In the genomic region with DNA sequence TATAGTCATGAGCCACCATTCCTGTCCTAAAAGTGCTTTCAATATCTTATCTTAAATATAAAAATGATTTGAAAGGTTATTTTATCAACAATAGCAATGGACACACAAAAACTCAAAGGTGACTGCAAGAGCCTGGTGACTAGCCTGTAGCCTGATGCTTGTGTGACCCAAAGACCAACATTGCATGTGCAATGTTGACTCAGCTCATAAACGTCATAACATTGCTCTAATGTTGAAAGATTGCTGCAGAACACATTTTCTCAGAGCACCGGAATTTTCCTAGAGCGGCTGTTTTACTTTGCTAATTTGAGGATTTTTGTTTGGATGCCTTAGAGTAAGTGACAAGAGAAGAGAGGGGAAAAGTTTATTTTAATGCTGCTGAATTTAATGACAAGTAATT, we compare ENCODE assay signal across 24 cellular contexts.
DNase-seq lines count a peak whose midpoint lies in the region; ATAC-seq, FAIRE-seq and TF ChIP-seq lines count a peak whose summit lies in the region.
"Had no signal": no experiment of that assay in that cellular context is flagged by ENCODE, and none has a peak within 500 bp of the region (broad histone marks: within the 10 kb centered on the region; RNA-seq: fewer than 3 reads in every experiment).

No MANE protein-coding gene starts in this region.

- no TSS peak for BruUV-seq in HepG2 (replicated peaks; lab: Mats Ljungman, UMichigan)
- no TSS peak for BruUV-seq in PC-3 (replicated peaks; lab: Mats Ljungman, UMichigan)

- no peaks in the 10 kb centered on the region for H3K27me3 Mint-ChIP-seq in stimulated activated naive CD8-positive, alpha-beta T cell treated with anti-CD3 and anti-CD28 coated beads, Interleukin-15, amount 100 ng/mL, for 72 hours

- TF ChIP-seq EP300 in HepG2 (IDR thresholded peaks at IDR 0.05; ENCODE audit: low read depth in 2 of 2, low read length in 2 of 2) = no peak
- no peak for TF ChIP-seq EP300 in HepG2 (CRISPR knock-in tag; IDR thresholded peaks at IDR 0.05; ENCODE audit: borderline replicate concordance)

- no peak overlapping the region for H2AFZ ChIP-seq in HepG2 (ENCODE audit: low read length)
- H2AFZ ChIP-seq in PC-3 (ENCODE audit: low read length) = no peak overlapping the region
- H2AFZ ChIP-seq: GM23338 had no signal

- no peaks in the 10 kb centered on the region for H3K4me1 Mint-ChIP-seq in stimulated activated naive CD8-positive, alpha-beta T cell treated with anti-CD3 and anti-CD28 coated beads, Interleukin-15, amount 100 ng/mL, for 72 hours

- no peaks in the 10 kb centered on the region for H3K9me3 Mint-ChIP-seq in stimulated activated naive CD8-positive, alpha-beta T cell treated with anti-CD3 and anti-CD28 coated beads, Interleukin-15, amount 100 ng/mL, for 72 hours
- H3K9me3 Mint-ChIP-seq: GM23338, natural killer cell had no signal

- ATAC-seq in HepG2 (no peak), right lobe of liver (no peak), PC-3 (no peak), GM21576 (IDR thresholded peaks at IDR 0.05; ENCODE audit: unreplicated experiment) (no peak)
- no peak for ATAC-seq in stimulated activated naive CD8-positive, alpha-beta T cell treated with anti-CD3 and anti-CD28 coated beads, Interleukin-15, amount 100 ng/mL, for 72 hours
- ATAC-seq: A549, GM12878, GM23338, K562, natural killer cell had no signal

- FAIRE-seq in HepG2 (lab: Jason Lieb, UNC) (no peak), GM12892 (lab: Jason Lieb, UNC) (no peak)
- FAIRE-seq: A549, colon, GM12878, K562 had no signal

- no peak overlapping the region for H3K27ac Mint-ChIP-seq in stimulated activated naive CD8-positive, alpha-beta T cell treated with anti-CD3 and anti-CD28 coated beads, Interleukin-15, amount 100 ng/mL, for 72 hours
- H3K27ac Mint-ChIP-seq: GM23338, natural killer cell had no signal

- H3K4me1 ChIP-seq in HepG2 (ENCODE audit: insufficient read depth, low read length) (no peaks in the 10 kb centered on the region), right lobe of liver (no peaks in the 10 kb centered on the region), PC-3 (ENCODE audit: insufficient read depth, low read length) (no peaks in the 10 kb centered on the region)
- H3K4me1 ChIP-seq: A549, ascending aorta, Peyer's patch had no signal

- no peak overlapping the region for H3K27ac ChIP-seq in HepG2 (ENCODE audit: extremely low read length, insufficient read depth, low read length)
- no peak overlapping the region for H3K27ac ChIP-seq in right lobe of liver
- no peak overlapping the region for H3K27ac ChIP-seq in PC-3 (ENCODE audit: low read length)
- H3K27ac ChIP-seq: A549, ascending aorta, Peyer's patch had no signal

- H3K4me2 ChIP-seq in HepG2 (ENCODE audit: low read depth, low read length) (no peak overlapping the region), PC-3 (ENCODE audit: low read length) (no peak overlapping the region)
- H3K4me2 ChIP-seq: A549, GM23338 had no signal

- no peaks in the 10 kb centered on the region for H3K9me2 ChIP-seq in PC-3 (replicated peaks; ENCODE audit: low read length)

- TF ChIP-seq CTCF in HepG2 (CRISPR knock-in tag; IDR thresholded peaks at IDR 0.05) (no peak), right lobe of liver (IDR thresholded peaks at IDR 0.05) (no peak), PC-3 (conservative IDR thresholded peaks at IDR 0.05; ENCODE audit: low read depth, low read length) (no peak), foreskin fibroblast (IDR thresholded peaks at IDR 0.05; ENCODE audit: low read depth, low read length) (no peak)

- H3K36me3 ChIP-seq in HepG2 (replicated peaks in 1 of 2; ENCODE audit: control insufficient read depth in 1 of 2, insufficient read depth in 2 of 2, low read length in 2 of 2) (no peaks in the 10 kb centered on the region), right lobe of liver (no peaks in the 10 kb centered on the region), PC-3 (ENCODE audit: low read depth, low read length) (no peaks in the 10 kb centered on the region)
- H3K36me3 ChIP-seq: ascending aorta, Peyer's patch had no signal

- no peak for TF ChIP-seq POLR2A in HepG2 (IDR thresholded peaks at IDR 0.05; ENCODE audit: insufficient read depth in 1 of 2, low read depth in 2 of 2, low read length in 2 of 2)
- no peak for TF ChIP-seq POLR2A in right lobe of liver (IDR thresholded peaks at IDR 0.05)
- TF ChIP-seq POLR2A in GM12892 (IDR thresholded peaks at IDR 0.05; ENCODE audit: low read depth, low read length) = no peak

- H3K79me2 ChIP-seq in HepG2 (ENCODE audit: insufficient read depth, low read length) (no peaks in the 10 kb centered on the region), PC-3 (ENCODE audit: low read length) (no peaks in the 10 kb centered on the region)

- H4K20me1 ChIP-seq in HepG2 (ENCODE audit: insufficient read depth, low read length) (no peaks in the 10 kb centered on the region), PC-3 (ENCODE audit: low read length) (no peaks in the 10 kb centered on the region)

- POLR2A ChIA-PET in HepG2 (lab: Yijun Ruan, JAX) (no interaction called here), PC-3 (lab: Charles Lee; ENCODE audit: unreplicated experiment) (no interaction called here)

- no peaks in the 10 kb centered on the region for H3F3A ChIP-seq in PC-3 (ENCODE audit: low read length, unreplicated experiment)

- no peak overlapping the region for H3K4me3 Mint-ChIP-seq in stimulated activated naive CD8-positive, alpha-beta T cell treated with anti-CD3 and anti-CD28 coated beads, Interleukin-15, amount 100 ng/mL, for 72 hours
- H3K4me3 Mint-ChIP-seq: GM23338, natural killer cell had no signal

- peaks cover 0 to 12% of the 10 kb centered on the region in 2 experiments; a peak in 2 of 5 replicates for H3K27me3 ChIP-seq in HepG2 (ENCODE audit: control insufficient read depth in 1 of 2, insufficient read depth in 2 of 2, low read length in 2 of 2)
- no peaks in the 10 kb centered on the region for H3K27me3 ChIP-seq in right lobe of liver
- peaks cover 10% of the 10 kb centered on the region for H3K27me3 ChIP-seq in PC-3 (ENCODE audit: low read length)
- H3K27me3 ChIP-seq: ascending aorta, Peyer's patch had no signal

- H3K4me3 ChIP-seq in HepG2 (replicated peaks in 1 of 3; ENCODE audit: insufficient read depth in 1 of 3, low read depth in 2 of 3, low read length in 3 of 3) (no peak overlapping the region), right lobe of liver (no peak overlapping the region), PC-3 (ENCODE audit: low read length) (no peak overlapping the region), foreskin fibroblast (ENCODE audit: low read depth in 1 of 2, low read length in 2 of 2) (no peak overlapping the region)
- H3K4me3 ChIP-seq: A549, ascending aorta, GM12878, GM23338, K562, Peyer's patch had no signal

- 0% methylated on average over 3 of the region's 3 CpGs for WGBS in HepG2 (ENCODE audit: low lambda C conversion rate)
- 68% methylated on average over 3 of the region's 3 CpGs for WGBS in right lobe of liver (ENCODE audit: insufficient coverage, low coverage, low lambda C conversion rate, missing lambda C conversion rate)

- H3K9ac ChIP-seq in HepG2 (ENCODE audit: insufficient read depth, low read depth, low read length) = no peak overlapping the region
- no peak overlapping the region for H3K9ac ChIP-seq in PC-3 (ENCODE audit: low read length)

- in situ Hi-C loops in HepG2 (cut with HindIII; ENCODE audit: extremely low pct_ligation_motif_present, low pct_unique_long_range_greater_than_20kb) = no loop called here

- H3K9me3 ChIP-seq in HepG2 (ENCODE audit: low read length) (no peaks in the 10 kb centered on the region), right lobe of liver (no peaks in the 10 kb centered on the region), PC-3 (ENCODE audit: low read length) (no peaks in the 10 kb centered on the region)
- H3K9me3 ChIP-seq: A549, ascending aorta, Peyer's patch had no signal

- intact Hi-C loops in HepG2 (cut with micrococcal nuclease; ENCODE audit: unreplicated experiment) = no loop called here
- intact Hi-C loops in right lobe of liver (cut with DNase I) = no loop called here
- intact Hi-C loops in PC-3 (cut with micrococcal nuclease) = no loop called here

- TF ChIP-seq RAD21 in HepG2 (CRISPR knock-in tag; IDR thresholded peaks at IDR 0.05) = no peak

- DNase-seq in HepG2 (ENCODE audit: low spot score) (peak; percentile 2), right lobe of liver (no peak), PC-3 (peak; percentile 14), foreskin fibroblast (peak; percentile 73 to 86), GM12892 (ENCODE audit: insufficient read length) (no peak), NCI-H1694 treated with DMSO at 0.1 percent for 48 hours (lab: John Stamatoyannopoulos, UW) (no peak)
- no peak for DNase-seq in stimulated activated naive CD8-positive, alpha-beta T cell treated with anti-CD3 and anti-CD28 coated beads, Interleukin-15, amount 100 ng/mL, for 72 hours
- DNase-seq: activated CD4-positive, alpha-beta T cell treated with anti-CD3 and anti-CD28 coated beads for 4 hours; activated CD8-positive, alpha-beta memory T cell treated with anti-CD3 and anti-CD28 coated beads, Interleukin-2, amount 50 U/mL, for 4 hours; activated gamma-delta T cell; mammary epithelial cell; natural killer cell; NCI-H1092 treated with DMSO at 0.1 percent for 48 hours; NCI-H82; Peyer's patch; stimulated activated CD4-positive, alpha-beta T cell treated with anti-CD3 and anti-CD28 coated beads, Interleukin-15, amount 100 ng/mL, for 24 hours; stimulated activated naive CD4-positive, alpha-beta T cell treated with Interleukin-2 at 50 U/mL for 16 hours had no signal

- CTCF ChIA-PET in HepG2 (lab: Yijun Ruan, JAX; ENCODE audit: low intra/inter-chr PET ratio, low total read pairs) (no interaction called here), PC-3 (lab: Charles Lee) (no interaction called here)

TF ChIP-seq in HepG2, 621 proteins besides CTCF, POLR2A, EP300 and RAD21:
- TF ChIP-seq CEBPB (IDR thresholded peaks at IDR 0.05; ENCODE audit: borderline replicate concordance, low read depth, low read length) (peak; percentile 31; the same call in 1 of the 2 replicates), ZNF180 (CRISPR knock-in tag; IDR thresholded peaks at IDR 0.05; ENCODE audit: borderline replicate concordance, low read depth) (no peak)
TF ChIP-seq in HepG2: peak in this region for 1.

Comparison
In these comparisons a context has a peak if more than half of its experiments do, and no peak if none do; other contexts are left out.
1. DNase-seq: peak in HepG2 (single experiment), PC-3 (single experiment) and foreskin fibroblast (2 of 2); none in right lobe of liver (0 of 3), stimulated activated naive CD8-positive, alpha-beta T cell treated with anti-CD3 and anti-CD28 coated beads, Interleukin-15, amount 100 ng/mL, for 72 hours (0 of 2), GM12892 (single experiment) and NCI-H1694 treated with DMSO at 0.1 percent for 48 hours (single experiment).